Comparison of ENCODE assay signal across 23 cellular contexts in genomic region chr14:104372390-104373054, GRCh38.
"Had no signal": no experiment of that assay in that cellular context is flagged by ENCODE, and none has a peak within 500 bp of the region (broad histone marks: within the 10 kb centered on the region; RNA-seq: fewer than 3 reads in every experiment).

No MANE protein-coding gene starts in this region.

- H3K4me3 Mint-ChIP-seq: activated B cell treated with CpG ODN at 0.5 μM for 24 hours; activated naive CD4-positive, alpha-beta T cell treated with anti-CD3 and anti-CD28 coated beads for 36 hours; activated T-cell treated with anti-CD3 and anti-CD28 coated beads, Interleukin-2, amount 50 U/mL, for 4 hours; dendritic cell treated with granulocyte-macrophage colony-stimulating factor and Interleukin-4, amounts not matched to agents 40 ng/mL and 50 ng/mL, for 4 days; immature natural killer cell; nephron progenitor cell; T-helper 1 cell treated with Interleukin-12 subunit alpha and Interleukin-12 subunit beta and Interleukin-4 antibody, amounts not matched to agents 30 μg/mL and 1 μg/mL, for 36 hours had no signal

- H3K27me3 Mint-ChIP-seq: dendritic cell treated with granulocyte-macrophage colony-stimulating factor and Interleukin-4, amounts not matched to agents 40 ng/mL and 50 ng/mL, for 4 days had no signal

- H3K27me3 ChIP-seq: foreskin keratinocyte, hepatocyte, thyroid gland had no signal

- H3K9me3 Mint-ChIP-seq: activated B cell treated with CpG ODN at 0.5 μM for 24 hours; activated naive CD4-positive, alpha-beta T cell treated with anti-CD3 and anti-CD28 coated beads for 36 hours; activated T-cell treated with anti-CD3 and anti-CD28 coated beads, Interleukin-2, amount 50 U/mL, for 4 hours; activated T-helper 2 cell treated with anti-CD3 and anti-CD28 coated beads, Interferon-gamma antibody, Interleukin-2, Interleukin-4, amounts not matched to agents 10 μg/mL and 5 μg/mL and 100 μg/mL, durations not matched to agents 14 hours and 24 hours and 36 hours; dendritic cell treated with granulocyte-macrophage colony-stimulating factor and Interleukin-4, amounts not matched to agents 40 ng/mL and 50 ng/mL, for 4 days; immature natural killer cell; nephron progenitor cell; T-helper 1 cell treated with Interleukin-12 subunit alpha and Interleukin-12 subunit beta and Interleukin-4 antibody, amounts not matched to agents 30 μg/mL and 1 μg/mL, for 36 hours had no signal

- H3K4me1 ChIP-seq: foreskin keratinocyte, sigmoid colon, thyroid gland, upper lobe of right lung had no signal

- DNase-seq: activated B cell treated with CpG ODN at 0.5 μM for 24 hours; activated CD4-positive, alpha-beta T cell treated with anti-CD3 and anti-CD28 coated beads for 4 hours; activated CD4-positive, alpha-beta T cell treated with anti-CD3 and anti-CD28 coated beads, Interleukin-2, amount 50 U/mL, for 48 hours; activated CD8-positive, alpha-beta memory T cell treated with anti-CD3 and anti-CD28 coated beads, Interleukin-2, amount 50 U/mL, for 48 hours; activated naive CD4-positive, alpha-beta T cell treated with anti-CD3 and anti-CD28 coated beads for 36 hours; activated T-cell treated with anti-CD3 and anti-CD28 coated beads, Interleukin-2, amount 50 U/mL, for 4 hours; amygdala; effector CD4-positive, alpha-beta T cell; foreskin keratinocyte; immature natural killer cell; mesendoderm; mucosa of descending colon; nephron progenitor cell; occipital lobe; sigmoid colon; stimulated activated CD4-positive, alpha-beta T cell treated with anti-CD3 and anti-CD28 coated beads, Interleukin-4, amount 100 ng/mL, for 1 hour; stimulated activated naive CD4-positive, alpha-beta T cell; thyroid gland; upper lobe of right lung had no signal

- ATAC-seq: activated T-cell treated with anti-CD3 and anti-CD28 coated beads, Interleukin-2, amount 50 U/mL, for 4 hours; foreskin keratinocyte; mucosa of descending colon; upper lobe of right lung had no signal

- H3K27ac ChIP-seq: foreskin keratinocyte, hepatocyte, sigmoid colon, thyroid gland, upper lobe of right lung had no signal

- H3K27ac Mint-ChIP-seq: activated B cell treated with CpG ODN at 0.5 μM for 24 hours; activated naive CD4-positive, alpha-beta T cell treated with anti-CD3 and anti-CD28 coated beads for 36 hours; activated T-helper 2 cell treated with anti-CD3 and anti-CD28 coated beads, Interferon-gamma antibody, Interleukin-2, Interleukin-4, amounts not matched to agents 10 μg/mL and 5 μg/mL and 100 μg/mL, durations not matched to agents 14 hours and 24 hours and 36 hours; dendritic cell treated with granulocyte-macrophage colony-stimulating factor and Interleukin-4, amounts not matched to agents 40 ng/mL and 50 ng/mL, for 4 days; nephron progenitor cell; T-helper 1 cell treated with Interleukin-12 subunit alpha and Interleukin-12 subunit beta and Interleukin-4 antibody, amounts not matched to agents 30 μg/mL and 1 μg/mL, for 36 hours had no signal

- H3K4me1 Mint-ChIP-seq: activated B cell treated with CpG ODN at 0.5 μM for 24 hours, immature natural killer cell had no signal

- H3K4me3 ChIP-seq: hepatocyte, mucosa of descending colon, sigmoid colon, thyroid gland, upper lobe of right lung had no signal

- H3K79me2 ChIP-seq: hepatocyte had no signal

- H3K36me3 ChIP-seq: sigmoid colon, thyroid gland, upper lobe of right lung had no signal

- H3K9me3 ChIP-seq: mucosa of descending colon, sigmoid colon, thyroid gland, upper lobe of right lung had no signal

- H3K4me2 ChIP-seq: hepatocyte had no signal

- H2AFZ ChIP-seq: hepatocyte had no signal

- H3K36me3 Mint-ChIP-seq: immature natural killer cell had no signal
